Comparison of ENCODE assay signal across 1 cellular context in the genomic region with DNA sequence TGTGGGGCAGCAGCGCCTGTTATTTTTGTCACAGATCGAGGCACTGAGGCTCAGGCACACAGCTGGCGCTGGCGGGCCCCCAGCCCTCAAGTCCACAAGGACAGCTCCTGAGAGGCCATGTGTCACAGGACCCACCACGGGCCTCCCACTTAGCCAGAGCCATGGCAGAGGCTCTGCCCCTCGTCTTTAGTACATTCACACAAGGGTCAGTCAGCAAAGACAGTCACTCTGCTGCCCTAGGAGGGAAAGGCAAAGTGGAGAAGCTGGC.
TF ChIP-seq lines count a peak whose summit lies in the region.

No MANE protein-coding gene starts in this region.

TF ChIP-seq in IMR-90, 13 proteins besides CTCF, POLR2A, EP300 and RAD21:
- TF ChIP-seq RCOR1 (IDR thresholded peaks at IDR 0.05; ENCODE audit: insufficient replicate concordance, low read length) (no peak), MAFK (IDR thresholded peaks at IDR 0.05; ENCODE audit: low read depth, low read length) (no peak)
